Comparison of ENCODE assay signal across 8 cellular contexts in the genomic region with DNA sequence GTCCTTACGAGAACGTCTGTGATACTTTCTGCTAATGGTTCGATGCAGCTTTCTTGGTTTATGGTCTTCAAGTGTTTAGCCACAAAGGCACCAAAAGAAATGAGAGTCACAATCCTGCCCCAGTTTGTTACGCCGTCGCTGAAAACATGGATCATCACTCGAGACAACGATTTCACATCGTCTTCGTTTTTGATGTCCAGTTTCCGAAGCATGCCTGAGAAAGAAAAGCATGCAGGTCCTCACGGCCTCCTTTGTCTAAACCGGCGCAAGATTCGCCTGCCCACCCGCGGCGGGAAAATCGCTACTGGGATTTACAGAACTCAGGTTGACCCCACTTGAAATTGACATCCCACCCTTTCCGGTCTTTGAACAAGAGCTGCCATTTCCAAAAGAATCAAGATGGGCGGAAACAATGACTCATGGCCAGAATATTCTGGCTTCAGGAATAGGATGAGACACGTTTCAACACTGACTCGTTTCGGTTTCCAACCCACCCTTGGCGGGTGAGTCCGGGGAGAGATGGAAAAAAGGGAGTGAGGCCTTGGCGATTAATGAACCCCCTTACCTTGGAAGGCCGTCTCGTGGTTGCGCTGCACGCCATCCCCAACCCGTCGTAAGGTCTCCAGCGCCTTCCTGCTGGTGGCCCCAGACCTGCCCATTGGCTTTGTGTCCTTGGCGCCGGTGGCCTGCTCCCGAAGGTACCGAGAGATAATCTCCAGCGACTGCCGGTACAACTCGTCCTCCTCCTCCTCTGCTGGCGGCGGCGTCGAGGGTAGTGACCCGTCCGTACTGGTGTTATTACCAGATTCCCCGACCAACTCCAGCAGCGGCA. TPM values are rescaled to one million over a fixed set of nuclear protein-coding genes. Genes with fewer than 3 reads are reported as not detected.
A peak's percentile ranks its signal among the peaks of the same experiment; 100 is the strongest.
DNase-seq lines count a peak whose midpoint lies in the region; ATAC-seq and TF ChIP-seq lines count a peak whose summit lies in the region.

No MANE protein-coding gene starts in this region.

- peaks cover 40% of the 10 kb centered on the region for H3K4me1 ChIP-seq in OCI-LY3 (ENCODE audit: low read length)
- peaks cover 2 to 53% (median 37%) of the 10 kb centered on the region in 9 donors for H3K4me1 ChIP-seq in heart right ventricle

- peaks cover 44% of the 10 kb centered on the region for H3K4me1 Mint-ChIP-seq in activated naive CD8-positive, alpha-beta T cell treated with anti-CD3 and anti-CD28 coated beads, Interleukin-2, amount 50 U/mL, for 24 hours

- H3K4me3 ChIP-seq in OCI-LY3 (ENCODE audit: low read length): peak overlapping the region; percentile 81
- H3K4me3 ChIP-seq in heart right ventricle: peak overlapping the region; percentile 82 to 99 (median 96)

- H3K4me2 ChIP-seq in OCI-LY3 (ENCODE audit: low read length): peak overlapping the region; percentile 94

- H3K9me3 ChIP-seq in OCI-LY3 (ENCODE audit: insufficient read depth, low read length): no peaks in the 10 kb centered on the region
- H3K9me3 ChIP-seq in heart right ventricle: no peaks in the 10 kb centered on the region

- H3K79me2 ChIP-seq in OCI-LY3 (ENCODE audit: low read length): peaks cover 67% of the 10 kb centered on the region

- H3K27ac Mint-ChIP-seq in activated naive CD8-positive, alpha-beta T cell treated with anti-CD3 and anti-CD28 coated beads, Interleukin-2, amount 50 U/mL, for 24 hours: peak overlapping the region; percentile 99

- peaks cover 57% of the 10 kb centered on the region for H3K36me3 Mint-ChIP-seq in activated naive CD8-positive, alpha-beta T cell treated with anti-CD3 and anti-CD28 coated beads, Interleukin-2, amount 50 U/mL, for 24 hours (ENCODE audit: low read depth)

- H3K9ac ChIP-seq in OCI-LY3 (ENCODE audit: low read length): peak overlapping the region; percentile 99

- H3K36me3 ChIP-seq in OCI-LY3 (replicated peaks; ENCODE audit: low read depth, low read length): peaks cover 51% of the 10 kb centered on the region
- H3K36me3 ChIP-seq in heart right ventricle: peaks cover 0 to 56% (median 28%) of the 10 kb centered on the region in 9 donors

- H3K27ac ChIP-seq in OCI-LY3 (ENCODE audit: low read length) (peak overlapping the region; percentile 89), heart right ventricle (peak overlapping the region; percentile 91 to 100 (median 100))

- ATAC-seq in HG03045 (IDR thresholded peaks at IDR 0.05; ENCODE audit: unreplicated experiment) (peak; percentile 3), heart right ventricle (peak; percentile 41 to 66 (median 53))
- ATAC-seq in activated naive CD8-positive, alpha-beta T cell treated with anti-CD3 and anti-CD28 coated beads, Interleukin-2, amount 50 U/mL, for 24 hours: peak; percentile 23

- intact Hi-C loops in heart right ventricle (cut with DNase I): loop anchor here in 7 of 10 donors (1.0 to 5.0 kb wide), 7 partner anchors 17 to 50 kb away; a partner anchor contains a TSS

- 0% methylated on average over 49 of the region's 49 CpGs for WGBS in heart right ventricle, 2 donors

- peak overlapping the region; percentile 100 for H3K4me3 Mint-ChIP-seq in activated naive CD8-positive, alpha-beta T cell treated with anti-CD3 and anti-CD28 coated beads, Interleukin-2, amount 50 U/mL, for 24 hours

- H3K27me3 Mint-ChIP-seq in activated naive CD8-positive, alpha-beta T cell treated with anti-CD3 and anti-CD28 coated beads, Interleukin-2, amount 50 U/mL, for 24 hours: peaks cover 3% of the 10 kb centered on the region

- no peak for TF ChIP-seq CTCF in OCI-LY3 (IDR thresholded peaks at IDR 0.05; ENCODE audit: low read depth, low read length)
- TF ChIP-seq CTCF in heart right ventricle (IDR thresholded peaks at IDR 0.05): no peak

- no peak overlapping the region for H2AFZ ChIP-seq in OCI-LY3 (ENCODE audit: low read depth, low read length)

- DNase-seq in D341Med (ENCODE audit: low spot score) (peak; percentile 36), heart right ventricle (peak; percentile 46 to 88), pons (ENCODE audit: low spot score) (peak; percentile 59), cerebellar nuclear complex (lab: John Stamatoyannopoulos, UW) (no peak), OCI-M2 (lab: John Stamatoyannopoulos, UW; ENCODE audit: unreplicated experiment) (no peak)
- peak; percentile 61 for DNase-seq in activated naive CD8-positive, alpha-beta T cell treated with anti-CD3 and anti-CD28 coated beads, Interleukin-2, amount 50 U/mL, for 24 hours

- peaks cover 55% of the 10 kb centered on the region for H4K20me1 ChIP-seq in OCI-LY3 (ENCODE audit: insufficient read depth, low read length)

- no peaks in the 10 kb centered on the region for H3K9me3 Mint-ChIP-seq in activated naive CD8-positive, alpha-beta T cell treated with anti-CD3 and anti-CD28 coated beads, Interleukin-2, amount 50 U/mL, for 24 hours

- H3K27me3 ChIP-seq in OCI-LY3 (ENCODE audit: low read depth, low read length) (no peaks in the 10 kb centered on the region), heart right ventricle (no peaks in the 10 kb centered on the region)

RNA-seq across cellular contexts. Expression of a gene that starts 0.9 kb away (rescaled TPM):
- 100 to 1,000 TPM in 8 of 10 donors, 10 to 100 TPM in 2; 76.4 to 155 (median 122) TPM for total RNA-seq in heart right ventricle
- 10 to 100 TPM; 54.3 to 77.7 TPM for polyA plus RNA-seq in heart right ventricle

RNA-seq across cellular contexts. Expression of a gene that starts 29.3 kb away (rescaled TPM):
- 10 to 100 TPM; 22.2 to 86.5 (median 40.7) TPM for total RNA-seq in heart right ventricle
- 10 to 100 TPM; 46.6 to 71.4 TPM for polyA plus RNA-seq in heart right ventricle

RNA-seq across cellular contexts. Expression of a gene that starts 50.9 kb away (rescaled TPM):
- 100 to 1,000 TPM; 115 to 148 (median 132) TPM for total RNA-seq in heart right ventricle
- 10 to 100 TPM; 66.7 to 92.6 TPM for polyA plus RNA-seq in heart right ventricle

Comparison
In these comparisons a context has a peak if more than half of its experiments do, and no peak if none do; other contexts are left out.
1. DNase-seq: peak in D341Med (single experiment), activated naive CD8-positive, alpha-beta T cell treated with anti-CD3 and anti-CD28 coated beads, Interleukin-2, amount 50 U/mL, for 24 hours (single experiment), heart right ventricle (2 of 2) and pons (single experiment); none in cerebellar nuclear complex (0 of 2) and OCI-M2 (single experiment).
2. ATAC-seq: peak in every context shown above with its lines; median percentile 53 in heart right ventricle; 23 in activated naive CD8-positive, alpha-beta T cell treated with anti-CD3 and anti-CD28 coated beads, Interleukin-2, amount 50 U/mL, for 24 hours; 3 in HG03045.